ENCODE assay signal across 28 cellular contexts in the genomic region with DNA sequence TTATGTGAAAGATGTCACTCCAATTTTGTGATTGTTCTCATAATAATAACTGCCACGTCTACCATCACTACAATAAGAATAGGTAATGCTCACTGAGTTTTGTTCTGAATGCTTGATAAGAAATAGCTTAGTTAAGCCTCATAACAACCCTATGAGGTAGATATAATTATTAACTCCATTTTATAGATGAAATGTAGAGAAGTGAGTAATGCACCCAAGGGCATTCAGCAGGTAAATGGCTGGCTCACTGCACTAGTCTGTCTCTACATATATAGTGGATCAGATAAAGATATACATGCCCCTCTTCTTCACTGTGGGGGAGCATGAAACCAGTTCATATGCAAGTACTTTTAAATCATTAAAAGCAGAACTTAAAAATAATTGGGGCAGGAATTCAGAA.
"Had no signal": no experiment of that assay in that cellular context is flagged by ENCODE, and none has a peak within 500 bp of the region (broad histone marks: within the 10 kb centered on the region; RNA-seq: fewer than 3 reads in every experiment).

No MANE protein-coding gene starts in this region.

- FAIRE-seq: islet of Langerhans, kidney, pancreas had no signal

- H3K36me3 ChIP-seq: left ventricle myocardium inferior, right atrium auricular region, right lobe of liver, stomach, thyroid gland, transverse colon, upper lobe of left lung, vagina had no signal

- H3K27me3 Mint-ChIP-seq: natural killer cell treated with Interleukin-12 subunit alpha and Interleukin-12 subunit beta and Interleukin-15 and Interleukin-18, amount 100 ng/mL, for 72 hours had no signal

- H3K27ac Mint-ChIP-seq: immature natural killer cell; mesothelial cell of epicardium; naive B cell; natural killer cell treated with Interleukin-12 subunit alpha and Interleukin-12 subunit beta and Interleukin-15 and Interleukin-18, amount 100 ng/mL, for 72 hours; stimulated activated naive B cell treated with anti-CD40 and anti-IgM and Interleukin-4, amounts not matched to agents 10 μg/mL and 1 μg/mL and 100 μg/mL, for 72 hours had no signal

- H3K9me3 Mint-ChIP-seq: immature natural killer cell; natural killer cell treated with Interleukin-12 subunit alpha and Interleukin-12 subunit beta and Interleukin-15 and Interleukin-18, amount 100 ng/mL, for 72 hours had no signal

- H3K27me3 ChIP-seq: pancreas, right atrium auricular region, right lobe of liver, stomach, testis, thyroid gland, transverse colon, upper lobe of left lung, vagina had no signal

- DNase-seq: hypothalamus; immature natural killer cell; kidney; left ventricle myocardium inferior; mesendoderm; naive B cell; nucleus accumbens; pancreas; posterior cingulate gyrus; psoas muscle; right lobe of liver; stimulated activated CD4-positive, alpha-beta T cell treated with anti-CD3 and anti-CD28 coated beads, Interleukin-12 subunit alpha, Interleukin-12 subunit beta, amount 100 ng/mL, for 4 hours; stimulated activated CD4-positive, alpha-beta T cell treated with anti-CD3 and anti-CD28 coated beads, Interleukin-15, amount 100 ng/mL, for 24 hours; stimulated activated CD4-positive, alpha-beta T cell treated with anti-CD3 and anti-CD28 coated beads, Interleukin-2, amount 100 ng/mL, for 24 hours; stimulated activated CD4-positive, alpha-beta T cell treated with anti-CD3 and anti-CD28 coated beads, Interleukin-4, amount 100 ng/mL, for 1 hour; stimulated activated naive B cell treated with anti-CD40 and anti-IgM and Interleukin-4, amounts not matched to agents 10 μg/mL and 1 μg/mL and 100 μg/mL, for 72 hours; stimulated activated naive CD8-positive, alpha-beta T cell treated with anti-CD3 and anti-CD28 coated beads, Interleukin-15, Interleukin-2, amounts not matched to agents 100 U/mL and 50 U/mL, for 24 hours; stomach; testis; thyroid gland; transverse colon; upper lobe of left lung had no signal

- H3K4me3 Mint-ChIP-seq: immature natural killer cell; mesothelial cell of epicardium; naive B cell; natural killer cell treated with Interleukin-12 subunit alpha and Interleukin-12 subunit beta and Interleukin-15 and Interleukin-18, amount 100 ng/mL, for 72 hours; stimulated activated naive B cell treated with anti-CD40 and anti-IgM and Interleukin-4, amounts not matched to agents 10 μg/mL and 1 μg/mL and 100 μg/mL, for 72 hours had no signal

- H3K4me1 ChIP-seq: psoas muscle, right lobe of liver, testis, vagina had no signal

- H3K9me3 ChIP-seq: left ventricle myocardium inferior, pancreas, psoas muscle, right atrium auricular region, right lobe of liver, stomach, testis, thyroid gland, transverse colon, upper lobe of left lung, vagina had no signal

- H3K4me3 ChIP-seq: left ventricle myocardium inferior, lung, pancreas, psoas muscle, right atrium auricular region, right lobe of liver, stomach, testis, thyroid gland, transverse colon, upper lobe of left lung, vagina had no signal

- H3K36me3 Mint-ChIP-seq: mesothelial cell of epicardium; naive B cell; natural killer cell treated with Interleukin-12 subunit alpha and Interleukin-12 subunit beta and Interleukin-15 and Interleukin-18, amount 100 ng/mL, for 72 hours had no signal

- ATAC-seq: natural killer cell treated with Interleukin-12 subunit alpha and Interleukin-12 subunit beta and Interleukin-15 and Interleukin-18, amount 100 ng/mL, for 72 hours; psoas muscle; right lobe of liver; stimulated activated naive B cell treated with anti-CD40 and anti-IgM and Interleukin-4, amounts not matched to agents 10 μg/mL and 1 μg/mL and 100 μg/mL, for 72 hours; stimulated activated naive CD8-positive, alpha-beta T cell treated with anti-CD3 and anti-CD28 coated beads, Interleukin-15, Interleukin-2, amounts not matched to agents 100 U/mL and 50 U/mL, for 24 hours had no signal
